In genomic region chr10:71899665-71900412, GRCh38 we compare ENCODE assay signal across 23 cellular contexts. TPM values are rescaled to one million over a fixed set of nuclear protein-coding genes. Genes with fewer than 3 reads are reported as not detected.
A peak's percentile ranks its signal among the peaks of the same experiment; 100 is the strongest.
DNase-seq lines count a peak whose midpoint lies in the region; ATAC-seq, FAIRE-seq and TF ChIP-seq lines count a peak whose summit lies in the region.
"Had no signal": no experiment of that assay in that cellular context is flagged by ENCODE, and none has a peak within 500 bp of the region (broad histone marks: within the 10 kb centered on the region; RNA-seq: fewer than 3 reads in every experiment).

No MANE protein-coding gene starts in this region.

- DNase-seq in mammary epithelial cell, result no peak
- DNase-seq in breast epithelium (ENCODE audit: low spot score in 2 of 2), result no peak
- no peak for DNase-seq in HepG2 (ENCODE audit: low spot score)
- DNase-seq in omental fat pad (ENCODE audit: low spot score), result no peak
- DNase-seq in upper lobe of right lung, result peak; percentile 78
- DNase-seq in activated T-cell treated with anti-CD3 and anti-CD28 coated beads, Interleukin-2, amount 50 U/mL, for 1 hour, result no peak
- DNase-seq in HCEC 1CT, result no peak
- DNase-seq in frontal cortex (ENCODE audit: low spot score in 2 of 2), result no peak
- DNase-seq: AML-193; Caco-2; CD4-positive, alpha-beta T cell; EL; GOT3; NCI-H1105 treated with DMSO at 0.1 percent for 48 hours; NCI-H187 treated with DMSO at 0.1 percent for 48 hours; NCI-H345; NCI-H524 treated with DMSO at 0.1 percent for 48 hours; PC-3; SIG-M5 had no signal

- no peak overlapping the region for H3K4me2 ChIP-seq in mammary epithelial cell (ENCODE audit: insufficient read depth, low read depth, low read length)
- H3K4me2 ChIP-seq in HepG2 (ENCODE audit: low read depth, low read length), result no peak overlapping the region

- H3K9ac ChIP-seq in mammary epithelial cell (ENCODE audit: insufficient read depth, low read length) (no peak overlapping the region), HepG2 (ENCODE audit: insufficient read depth, low read depth, low read length) (no peak overlapping the region)

- H3K27ac ChIP-seq in mammary epithelial cell (ENCODE audit: insufficient read depth, low read depth, low read length) (no peak overlapping the region), breast epithelium (no peak overlapping the region), HepG2 (ENCODE audit: extremely low read length, insufficient read depth, low read length) (no peak overlapping the region), upper lobe of right lung (peak overlapping the region; percentile 65)
- H3K27ac ChIP-seq: 22Rv1, RWPE1 had no signal

- TF ChIP-seq RAD21 in HepG2 (CRISPR knock-in tag; IDR thresholded peaks at IDR 0.05), result no peak

- H2AFZ ChIP-seq in mammary epithelial cell (ENCODE audit: low read depth, low read length) (peak overlapping the region; percentile 33), HepG2 (ENCODE audit: low read length) (no peak overlapping the region)

- no TSS peak for BruUV-seq in mammary epithelial cell (replicated peaks; lab: Mats Ljungman, UMichigan)
- no TSS peak for BruUV-seq in HepG2 (replicated peaks; lab: Mats Ljungman, UMichigan)

- H3K4me3 ChIP-seq in mammary epithelial cell (replicated peaks in 1 of 3; ENCODE audit: insufficient read depth in 1 of 3, low read depth in 2 of 3, low read length in 3 of 3) (no peak overlapping the region), breast epithelium (no peak overlapping the region), HepG2 (replicated peaks in 1 of 3; ENCODE audit: insufficient read depth in 1 of 3, low read depth in 2 of 3, low read length in 3 of 3) (no peak overlapping the region), upper lobe of right lung (no peak overlapping the region)
- H3K4me3 ChIP-seq: GM12878, K562 had no signal

- no peaks in the 10 kb centered on the region for H3K36me3 ChIP-seq in mammary epithelial cell (ENCODE audit: insufficient read depth, low read length)
- H3K36me3 ChIP-seq in breast epithelium, result no peaks in the 10 kb centered on the region
- H3K36me3 ChIP-seq in HepG2 (replicated peaks in 1 of 2; ENCODE audit: control insufficient read depth in 1 of 2, insufficient read depth in 2 of 2, low read length in 2 of 2), result no peaks in the 10 kb centered on the region
- H3K36me3 ChIP-seq in upper lobe of right lung, result no peaks in the 10 kb centered on the region

- TF ChIP-seq POLR2A in breast epithelium (IDR thresholded peaks at IDR 0.05), result no peak
- TF ChIP-seq POLR2A in HepG2 (IDR thresholded peaks at IDR 0.05; ENCODE audit: insufficient read depth in 1 of 2, low read depth in 2 of 2, low read length in 2 of 2), result no peak

- ATAC-seq in HepG2, result peak; percentile 31; the same call in 2 of the 3 replicates
- peak; percentile 5 for ATAC-seq in omental fat pad (ENCODE audit: low FRiP score)
- peak; percentile 79 for ATAC-seq in upper lobe of right lung
- ATAC-seq: GM12878, K562, PC-3 had no signal

- no peaks in the 10 kb centered on the region for H3K79me2 ChIP-seq in mammary epithelial cell (ENCODE audit: insufficient read depth, low read length)
- no peaks in the 10 kb centered on the region for H3K79me2 ChIP-seq in HepG2 (ENCODE audit: insufficient read depth, low read length)

- H3K4me1 ChIP-seq in mammary epithelial cell (ENCODE audit: insufficient read depth, low read length), result peaks cover 4% of the 10 kb centered on the region
- H3K4me1 ChIP-seq in breast epithelium, result no peaks in the 10 kb centered on the region
- H3K4me1 ChIP-seq in HepG2 (ENCODE audit: insufficient read depth, low read length), result peaks cover 17% of the 10 kb centered on the region; the same call in 1 of the 2 replicates
- peaks cover 5% of the 10 kb centered on the region for H3K4me1 ChIP-seq in upper lobe of right lung
- H3K4me1 ChIP-seq: Caco-2 had no signal

- H3K27me3 ChIP-seq in mammary epithelial cell (ENCODE audit: insufficient read depth, low read length) (no peaks in the 10 kb centered on the region), breast epithelium (no peaks in the 10 kb centered on the region), HepG2 (ENCODE audit: control insufficient read depth in 1 of 2, insufficient read depth in 2 of 2, low read length in 2 of 2) (peaks cover 0 to 2% of the 10 kb centered on the region in 2 experiments; a peak in 1 of 5 replicates), upper lobe of right lung (no peaks in the 10 kb centered on the region)

- intact Hi-C loops in mammary epithelial cell (cut with micrococcal nuclease) (loop anchor here (5.0 kb wide), 4 partner anchors 227 to 513 kb away; partner anchors contain the start of genes ANAPC16 and ASCC1), breast epithelium (cut with DNase I; ENCODE audit: low total_unique reads) (no loop called here), HepG2 (cut with micrococcal nuclease; ENCODE audit: unreplicated experiment) (loop anchor here (5.0 kb wide), 1 partner anchor 57 kb away; no protein-coding TSS in a partner anchor), upper lobe of right lung (cut with DNase I) (loop anchor here (10.0 kb wide), 1 partner anchor 65 kb away; no protein-coding TSS in a partner anchor)

- dilution Hi-C loops in mammary epithelial cell (cut with HindIII; ENCODE audit: low sequenced_read_pairs), result loop anchor here (25.0 kb wide), 1 partner anchor 538 kb away; no protein-coding TSS in a partner anchor

- POLR2A ChIA-PET in HepG2 (lab: Yijun Ruan, JAX), result interaction anchor here (1.1 kb wide), 1 partner anchor 145 kb away, joined by 4 read pairs; no protein-coding TSS in a partner anchor

- H3K9me3 ChIP-seq in mammary epithelial cell (replicated peaks; ENCODE audit: insufficient read depth, low read length) (no peaks in the 10 kb centered on the region), breast epithelium (peaks cover 0 to 5% of the 10 kb centered on the region in 2 donors), HepG2 (ENCODE audit: low read length) (no peaks in the 10 kb centered on the region), upper lobe of right lung (no peaks in the 10 kb centered on the region)
- H3K9me3 ChIP-seq: Caco-2 had no signal

- TF ChIP-seq EP300 in HepG2 (IDR thresholded peaks at IDR 0.05; ENCODE audit: low read depth in 2 of 2, low read length in 2 of 2) (no peak), HepG2 (CRISPR knock-in tag; IDR thresholded peaks at IDR 0.05; ENCODE audit: borderline replicate concordance) (no peak)

- in situ Hi-C loops in mammary epithelial cell (cut with MboI; ENCODE audit: low sequenced_read_pairs in 2 of 2) (loop anchor here (10.0 to 25.0 kb wide), 4 partner anchors 65 to 437 kb away; partner anchors contain the start of genes ANAPC16 (in 1 of the 2) and ASCC1 (in 1 of the 2)), HepG2 (cut with HindIII; ENCODE audit: extremely low pct_ligation_motif_present, low pct_unique_long_range_greater_than_20kb) (no loop called here)

- no peak for TF ChIP-seq CTCF in mammary epithelial cell (conservative IDR thresholded peaks at IDR 0.05 in 1 of 2, IDR thresholded peaks at IDR 0.05 in 1 of 2; ENCODE audit: extremely low read depth in 1 of 2, insufficient read depth in 1 of 2, low read depth in 1 of 2, low read length in 2 of 2)
- TF ChIP-seq CTCF in breast epithelium (IDR thresholded peaks at IDR 0.05), result no peak
- TF ChIP-seq CTCF in HepG2 (CRISPR knock-in tag; IDR thresholded peaks at IDR 0.05), result no peak
- TF ChIP-seq CTCF in omental fat pad (IDR thresholded peaks at IDR 0.05), result no peak
- TF ChIP-seq CTCF in upper lobe of right lung (IDR thresholded peaks at IDR 0.05), result no peak

- CTCF ChIA-PET in mammary epithelial cell (lab: Charles Lee; ENCODE audit: low non-redundant PET) (no interaction called here), HepG2 (lab: Yijun Ruan, JAX; ENCODE audit: low intra/inter-chr PET ratio, low total read pairs) (no interaction called here)

- H4K20me1 ChIP-seq in mammary epithelial cell (ENCODE audit: insufficient read depth, low read length), result no peaks in the 10 kb centered on the region
- H4K20me1 ChIP-seq in HepG2 (ENCODE audit: insufficient read depth, low read length), result no peaks in the 10 kb centered on the region

- 50% methylated on average over 2 of the region's 3 CpGs for WGBS in mammary epithelial cell (ENCODE audit: low coverage, missing lambda C conversion rate)
- 80% methylated on average over 1 of the region's 3 CpGs for WGBS in HepG2 (ENCODE audit: low lambda C conversion rate)

- FAIRE-seq in HepG2 (lab: Jason Lieb, UNC) (no peak), frontal cortex (lab: Jason Lieb, UNC) (no peak)
- FAIRE-seq: GM12878, K562 had no signal

RNA-seq across cellular contexts. Expression of gene PSAP, which starts 48.8 kb away (rescaled TPM):
- 1,000 to 10,000 TPM in 1 of 2 donors, 100 to 1,000 TPM in 1; 655 to 1,757 TPM for total RNA-seq in mammary epithelial cell
- 864 TPM for polyA plus RNA-seq in mammary epithelial cell
- polyA minus RNA-seq in mammary epithelial cell, result 764 TPM
- 1,000 to 10,000 TPM in 1 of 3 donors, 100 to 1,000 TPM in 2; 623 to 1,873 (median 945) TPM for total RNA-seq in breast epithelium
- 148 and 323 TPM in 2 replicates for total RNA-seq in HepG2 (2016; rRNA removed; fragmentation: Illumina TruSeq; extraction: Trizol)
- 16.4 and 17.5 TPM in 2 replicates for total RNA-seq in HepG2 (2016; cell fraction: cytosol; rRNA removed; fragmentation: Illumina TruSeq; extraction: Trizol; ENCODE audit: low read depth)
- total RNA-seq in HepG2 (2016; cell fraction: insoluble cytoplasmic fraction; rRNA removed; fragmentation: Illumina TruSeq; extraction: Trizol), result 130 and 339 TPM in 2 replicates
- 41.6 and 42.4 TPM in 2 replicates for total RNA-seq in HepG2 (2016; cell fraction: membrane; rRNA removed; fragmentation: Illumina TruSeq; extraction: Trizol)
- 278 and 332 TPM in 2 replicates for total RNA-seq in HepG2 (2016; cell fraction: nucleus; rRNA removed; fragmentation: Illumina TruSeq; extraction: Trizol)
- polyA plus RNA-seq in HepG2 (2011; rRNA removed), result 643 and 779 TPM in 2 replicates
- polyA plus RNA-seq in HepG2 (2011; cell fraction: cytosol; rRNA removed), result 776 and 886 TPM in 2 replicates
- polyA plus RNA-seq in HepG2 (2011; cell fraction: nucleus; rRNA removed), result 356 and 433 TPM in 2 replicates
- polyA plus RNA-seq in HepG2 (2012), result 412 and 503 TPM in 2 replicates
- 14.6 and 15.4 TPM in 2 replicates for polyA plus RNA-seq in HepG2 (2016; cell fraction: cytosol; fragmentation: Illumina TruSeq; extraction: Trizol; ENCODE audit: low read depth)
- 111 and 126 TPM in 2 replicates for polyA plus RNA-seq in HepG2 (2016; cell fraction: insoluble cytoplasmic fraction; fragmentation: Illumina TruSeq; extraction: Trizol; ENCODE audit: low read depth)
- 26.4 and 27.8 TPM in 2 replicates for polyA plus RNA-seq in HepG2 (2016; cell fraction: membrane; fragmentation: Illumina TruSeq; extraction: Trizol; ENCODE audit: low read depth)
- polyA plus RNA-seq in HepG2 (2016; cell fraction: nucleus; fragmentation: Illumina TruSeq; extraction: Trizol; ENCODE audit: insufficient read depth, low read depth), result 383 and 387 TPM in 2 replicates
- polyA minus RNA-seq in HepG2 (2011; rRNA and poly(A)+ RNA removed; ENCODE audit: low replicate concordance), result 387 and 527 TPM in 2 replicates
- polyA minus RNA-seq in HepG2 (2011; cell fraction: cytosol; rRNA and poly(A)+ RNA removed), result 256 and 356 TPM in 2 replicates
- 143 and 184 TPM in 2 replicates for polyA minus RNA-seq in HepG2 (2011; cell fraction: nucleus; rRNA and poly(A)+ RNA removed)
- total RNA-seq in omental fat pad, result 1,000 to 10,000 TPM in 3 of 4 donors, 100 to 1,000 TPM in 1; 937 to 1,475 (median 1,210) TPM
- 1,464 TPM for total RNA-seq in upper lobe of right lung
- 482 TPM for total RNA-seq in frontal cortex

Comparison
In these comparisons a context has a peak if more than half of its experiments do, and no peak if none do; other contexts are left out.
1. ATAC-seq: peak in every context shown above with its lines; median percentile 79 in upper lobe of right lung; 31 in HepG2; 5 in omental fat pad.